Comparison of ENCODE assay signal across 2 cellular contexts in the genomic region with DNA sequence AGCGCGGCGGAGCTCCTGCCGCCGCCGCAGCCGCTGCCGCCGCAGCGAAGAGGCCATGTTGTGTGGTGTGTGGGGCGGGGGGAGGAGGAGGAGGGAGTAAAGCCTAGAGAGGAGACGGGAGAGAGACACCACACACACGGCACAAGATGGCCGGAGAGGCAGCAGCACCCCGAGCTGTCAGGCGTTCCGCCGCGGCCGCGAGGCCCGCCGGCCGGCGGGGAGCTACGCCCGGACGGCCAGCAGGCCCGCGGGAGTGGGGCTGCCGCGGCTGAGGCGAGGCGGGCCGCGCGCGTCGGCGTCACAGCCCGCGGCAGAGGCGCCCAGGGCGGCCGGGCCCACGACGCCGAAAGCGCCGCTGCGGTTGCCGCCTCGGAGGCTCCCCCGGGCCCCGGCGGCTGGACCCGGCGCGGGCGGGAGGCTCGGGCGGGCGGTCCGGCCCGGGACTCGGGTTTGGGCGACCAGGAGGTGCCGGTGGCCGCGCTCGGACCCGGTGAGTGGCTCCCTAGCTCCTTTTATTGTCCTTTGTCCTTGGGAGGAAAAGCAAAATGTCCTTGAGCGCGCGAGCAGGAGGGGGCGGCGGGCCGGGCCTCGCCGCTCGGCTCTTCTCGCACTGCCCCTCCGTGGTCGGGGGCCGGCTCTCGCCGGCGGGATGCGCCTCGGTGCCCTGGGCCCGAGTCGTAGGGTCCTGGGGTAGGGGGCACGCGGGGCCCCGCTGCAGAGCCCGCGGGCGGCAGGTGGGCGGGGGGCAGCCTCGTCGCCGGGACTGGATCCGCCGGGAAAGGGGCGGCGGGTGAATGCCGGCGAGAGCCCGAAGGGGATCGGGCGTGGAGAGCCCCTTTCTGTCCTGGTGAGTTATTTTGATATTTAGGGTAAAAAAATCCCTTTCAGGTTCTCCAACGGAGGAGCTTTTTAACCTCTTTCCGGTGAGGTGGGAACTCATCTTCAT.
TF ChIP-seq lines count a peak whose summit lies in the region.

No MANE protein-coding gene starts in this region.

TF ChIP-seq in WTC11, 78 proteins besides CTCF, POLR2A, EP300 and RAD21 (continues in another document):
- TF ChIP-seq, protein P1, sequence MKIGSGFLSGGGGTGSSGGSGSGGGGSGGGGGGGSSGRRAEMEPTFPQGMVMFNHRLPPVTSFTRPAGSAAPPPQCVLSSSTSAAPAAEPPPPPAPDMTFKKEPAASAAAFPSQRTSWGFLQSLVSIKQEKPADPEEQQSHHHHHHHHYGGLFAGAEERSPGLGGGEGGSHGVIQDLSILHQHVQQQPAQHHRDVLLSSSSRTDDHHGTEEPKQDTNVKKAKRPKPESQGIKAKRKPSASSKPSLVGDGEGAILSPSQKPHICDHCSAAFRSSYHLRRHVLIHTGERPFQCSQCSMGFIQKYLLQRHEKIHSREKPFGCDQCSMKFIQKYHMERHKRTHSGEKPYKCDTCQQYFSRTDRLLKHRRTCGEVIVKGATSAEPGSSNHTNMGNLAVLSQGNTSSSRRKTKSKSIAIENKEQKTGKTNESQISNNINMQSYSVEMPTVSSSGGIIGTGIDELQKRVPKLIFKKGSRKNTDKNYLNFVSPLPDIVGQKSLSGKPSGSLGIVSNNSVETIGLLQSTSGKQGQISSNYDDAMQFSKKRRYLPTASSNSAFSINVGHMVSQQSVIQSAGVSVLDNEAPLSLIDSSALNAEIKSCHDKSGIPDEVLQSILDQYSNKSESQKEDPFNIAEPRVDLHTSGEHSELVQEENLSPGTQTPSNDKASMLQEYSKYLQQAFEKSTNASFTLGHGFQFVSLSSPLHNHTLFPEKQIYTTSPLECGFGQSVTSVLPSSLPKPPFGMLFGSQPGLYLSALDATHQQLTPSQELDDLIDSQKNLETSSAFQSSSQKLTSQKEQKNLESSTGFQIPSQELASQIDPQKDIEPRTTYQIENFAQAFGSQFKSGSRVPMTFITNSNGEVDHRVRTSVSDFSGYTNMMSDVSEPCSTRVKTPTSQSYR (CRISPR knock-in tag; IDR thresholded peaks at IDR 0.05), result no peak
- TF ChIP-seq TEAD1 (CRISPR knock-in tag; IDR thresholded peaks at IDR 0.05) (no peak), CREM (CRISPR knock-in tag; IDR thresholded peaks at IDR 0.05) (no peak), ZNF423 (CRISPR knock-in tag; IDR thresholded peaks at IDR 0.05) (no peak), PRRX2 (CRISPR knock-in tag; IDR thresholded peaks at IDR 0.05) (peak; percentile 79; the same call in 1 of the 2 replicates), JAZF1 (CRISPR knock-in tag; IDR thresholded peaks at IDR 0.05) (no peak), ZNF263 (CRISPR knock-in tag; IDR thresholded peaks at IDR 0.05; ENCODE audit: low read depth) (no peak), TP53 (CRISPR knock-in tag; IDR thresholded peaks at IDR 0.05) (no peak), MYBL2 (CRISPR knock-in tag; IDR thresholded peaks at IDR 0.05) (no peak), SMAD3 (CRISPR knock-in tag; IDR thresholded peaks at IDR 0.05; ENCODE audit: borderline replicate concordance) (no peak), GABPB1 (CRISPR knock-in tag; IDR thresholded peaks at IDR 0.05) (no peak), CBFB (CRISPR knock-in tag; IDR thresholded peaks at IDR 0.05; ENCODE audit: low read depth) (no peak), ZBTB21 (CRISPR knock-in tag; IDR thresholded peaks at IDR 0.05; ENCODE audit: borderline replicate concordance) (no peak), ZNF416 (CRISPR knock-in tag; IDR thresholded peaks at IDR 0.05) (no peak), ATF1 (CRISPR knock-in tag; IDR thresholded peaks at IDR 0.05) (no peak), TCF7 (CRISPR knock-in tag; IDR thresholded peaks at IDR 0.05; ENCODE audit: low read depth) (peak; percentile 57; the same call in 1 of the 2 replicates), IRF2 (CRISPR knock-in tag; IDR thresholded peaks at IDR 0.05; ENCODE audit: borderline replicate concordance, low read depth) (0 out of 2 replicates have a peak, but pooled peaks have one; percentile 43)
- TF ChIP-seq, protein P2, sequence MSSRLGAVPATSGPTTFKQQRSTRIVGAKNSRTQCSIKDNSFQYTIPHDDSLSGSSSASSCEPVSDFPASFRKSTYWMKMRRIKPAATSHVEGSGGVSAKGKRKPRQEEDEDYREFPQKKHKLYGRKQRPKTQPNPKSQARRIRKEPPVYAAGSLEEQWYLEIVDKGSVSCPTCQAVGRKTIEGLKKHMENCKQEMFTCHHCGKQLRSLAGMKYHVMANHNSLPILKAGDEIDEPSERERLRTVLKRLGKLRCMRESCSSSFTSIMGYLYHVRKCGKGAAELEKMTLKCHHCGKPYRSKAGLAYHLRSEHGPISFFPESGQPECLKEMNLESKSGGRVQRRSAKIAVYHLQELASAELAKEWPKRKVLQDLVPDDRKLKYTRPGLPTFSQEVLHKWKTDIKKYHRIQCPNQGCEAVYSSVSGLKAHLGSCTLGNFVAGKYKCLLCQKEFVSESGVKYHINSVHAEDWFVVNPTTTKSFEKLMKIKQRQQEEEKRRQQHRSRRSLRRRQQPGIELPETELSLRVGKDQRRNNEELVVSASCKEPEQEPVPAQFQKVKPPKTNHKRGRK (CRISPR knock-in tag; IDR thresholded peaks at IDR 0.05; ENCODE audit: borderline replicate concordance), result no peak
- TF ChIP-seq, protein P3, sequence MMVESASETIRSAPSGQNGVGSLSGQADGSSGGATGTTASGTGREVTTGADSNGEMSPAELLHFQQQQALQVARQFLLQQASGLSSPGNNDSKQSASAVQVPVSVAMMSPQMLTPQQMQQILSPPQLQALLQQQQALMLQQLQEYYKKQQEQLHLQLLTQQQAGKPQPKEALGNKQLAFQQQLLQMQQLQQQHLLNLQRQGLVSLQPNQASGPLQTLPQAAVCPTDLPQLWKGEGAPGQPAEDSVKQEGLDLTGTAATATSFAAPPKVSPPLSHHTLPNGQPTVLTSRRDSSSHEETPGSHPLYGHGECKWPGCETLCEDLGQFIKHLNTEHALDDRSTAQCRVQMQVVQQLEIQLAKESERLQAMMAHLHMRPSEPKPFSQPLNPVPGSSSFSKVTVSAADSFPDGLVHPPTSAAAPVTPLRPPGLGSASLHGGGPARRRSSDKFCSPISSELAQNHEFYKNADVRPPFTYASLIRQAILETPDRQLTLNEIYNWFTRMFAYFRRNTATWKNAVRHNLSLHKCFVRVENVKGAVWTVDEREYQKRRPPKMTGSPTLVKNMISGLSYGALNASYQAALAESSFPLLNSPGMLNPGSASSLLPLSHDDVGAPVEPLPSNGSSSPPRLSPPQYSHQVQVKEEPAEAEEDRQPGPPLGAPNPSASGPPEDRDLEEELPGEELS (CRISPR knock-in tag; IDR thresholded peaks at IDR 0.05), result 0 out of 2 replicates have a peak, but pooled peaks have one; percentile 42
- TF ChIP-seq, protein P4, sequence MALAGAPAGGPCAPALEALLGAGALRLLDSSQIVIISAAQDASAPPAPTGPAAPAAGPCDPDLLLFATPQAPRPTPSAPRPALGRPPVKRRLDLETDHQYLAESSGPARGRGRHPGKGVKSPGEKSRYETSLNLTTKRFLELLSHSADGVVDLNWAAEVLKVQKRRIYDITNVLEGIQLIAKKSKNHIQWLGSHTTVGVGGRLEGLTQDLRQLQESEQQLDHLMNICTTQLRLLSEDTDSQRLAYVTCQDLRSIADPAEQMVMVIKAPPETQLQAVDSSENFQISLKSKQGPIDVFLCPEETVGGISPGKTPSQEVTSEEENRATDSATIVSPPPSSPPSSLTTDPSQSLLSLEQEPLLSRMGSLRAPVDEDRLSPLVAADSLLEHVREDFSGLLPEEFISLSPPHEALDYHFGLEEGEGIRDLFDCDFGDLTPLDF (CRISPR knock-in tag; IDR thresholded peaks at IDR 0.05), result no peak
- TF ChIP-seq, protein P5, sequence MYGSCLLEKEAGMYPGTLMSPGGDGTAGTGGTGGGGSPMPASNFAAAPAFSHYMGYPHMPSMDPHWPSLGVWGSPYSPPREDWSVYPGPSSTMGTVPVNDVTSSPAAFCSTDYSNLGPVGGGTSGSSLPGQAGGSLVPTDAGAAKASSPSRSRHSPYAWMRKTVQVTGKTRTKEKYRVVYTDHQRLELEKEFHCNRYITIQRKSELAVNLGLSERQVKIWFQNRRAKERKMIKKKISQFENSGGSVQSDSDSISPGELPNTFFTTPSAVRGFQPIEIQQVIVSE (CRISPR knock-in tag; IDR thresholded peaks at IDR 0.05; ENCODE audit: borderline replicate concordance), result no peak

TF ChIP-seq in H1, 55 proteins besides CTCF, POLR2A, EP300 and RAD21 (continued from another document and continues in another):
- TF ChIP-seq YY1 (IDR thresholded peaks at IDR 0.05; ENCODE audit: low read depth, low read length) (peak; percentile 96), ASH2L (IDR thresholded peaks at IDR 0.05; ENCODE audit: low read length) (peak; percentile 52), SIX5 (IDR thresholded peaks at IDR 0.05; ENCODE audit: low read depth, low read length) (no peak), SUZ12 (IDR thresholded peaks at IDR 0.05; ENCODE audit: low read length) (no peak), POLR2AphosphoS5 (IDR thresholded peaks at IDR 0.05; ENCODE audit: low read depth, low read length) (peak; percentile 99), NRF1 (IDR thresholded peaks at IDR 0.05; ENCODE audit: low read depth, low read length) (no peak), RNF2 (IDR thresholded peaks at IDR 0.05; ENCODE audit: borderline replicate concordance, low read depth, low read length, missing control alignments, poor library complexity, severe bottlenecking) (no peak), KDM5A (IDR thresholded peaks at IDR 0.05; ENCODE audit: low read length) (no peak), CHD2 (IDR thresholded peaks at IDR 0.05; ENCODE audit: low read length) (no peak), JUND (IDR thresholded peaks at IDR 0.05; ENCODE audit: low read length) (no peak), TEAD4 (IDR thresholded peaks at IDR 0.05; ENCODE audit: low read depth, low read length) (peak; percentile 38; the same call in 1 of the 2 replicates), EGR1 (IDR thresholded peaks at IDR 0.05; ENCODE audit: borderline replicate concordance, low read depth, low read length) (no peak), RFX5 (IDR thresholded peaks at IDR 0.05; ENCODE audit: borderline replicate concordance, low read depth, low read length) (no peak), GABPA (IDR thresholded peaks at IDR 0.05; ENCODE audit: borderline replicate concordance, insufficient read depth, low read length) (no peak), TAF1 (IDR thresholded peaks at IDR 0.05; ENCODE audit: low read depth, low read length) (peak; percentile 91), SP1 (IDR thresholded peaks at IDR 0.05; ENCODE audit: low read depth, low read length) (no peak), PHF8 (conservative IDR thresholded peaks at IDR 0.05; ENCODE audit: low read depth, low read length) (peak; percentile 52), JUN (IDR thresholded peaks at IDR 0.05; ENCODE audit: low read depth, low read length) (no peak), SIRT6 (IDR thresholded peaks at IDR 0.05; ENCODE audit: low read length) (no peak), SAP30 (IDR thresholded peaks at IDR 0.05; ENCODE audit: insufficient read depth, insufficient replicate concordance, low read length) (no peak), FOSL1 (IDR thresholded peaks at IDR 0.05; ENCODE audit: insufficient read depth, low read depth, low read length) (no peak), SIN3A (conservative IDR thresholded peaks at IDR 0.05 in 1 of 2, IDR thresholded peaks at IDR 0.05 in 1 of 2; ENCODE audit: low read depth in 1 of 2, low read length in 2 of 2) (peak; percentile 59 to 89; a peak in 2 of 4 replicates)
- TF ChIP-seq, protein P6, sequence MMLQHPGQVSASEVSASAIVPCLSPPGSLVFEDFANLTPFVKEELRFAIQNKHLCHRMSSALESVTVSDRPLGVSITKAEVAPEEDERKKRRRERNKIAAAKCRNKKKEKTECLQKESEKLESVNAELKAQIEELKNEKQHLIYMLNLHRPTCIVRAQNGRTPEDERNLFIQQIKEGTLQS (IDR thresholded peaks at IDR 0.05; ENCODE audit: insufficient read depth, low read depth, low read length), result no peak
- TF ChIP-seq, protein P7, sequence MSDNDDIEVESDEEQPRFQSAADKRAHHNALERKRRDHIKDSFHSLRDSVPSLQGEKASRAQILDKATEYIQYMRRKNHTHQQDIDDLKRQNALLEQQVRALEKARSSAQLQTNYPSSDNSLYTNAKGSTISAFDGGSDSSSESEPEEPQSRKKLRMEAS (IDR thresholded peaks at IDR 0.05), result peak; percentile 81
- TF ChIP-seq, protein P8, sequence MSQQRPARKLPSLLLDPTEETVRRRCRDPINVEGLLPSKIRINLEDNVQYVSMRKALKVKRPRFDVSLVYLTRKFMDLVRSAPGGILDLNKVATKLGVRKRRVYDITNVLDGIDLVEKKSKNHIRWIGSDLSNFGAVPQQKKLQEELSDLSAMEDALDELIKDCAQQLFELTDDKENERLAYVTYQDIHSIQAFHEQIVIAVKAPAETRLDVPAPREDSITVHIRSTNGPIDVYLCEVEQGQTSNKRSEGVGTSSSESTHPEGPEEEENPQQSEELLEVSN (IDR thresholded peaks at IDR 0.05), result no peak; the same call in 1 of the 2 replicates
